Comparison of ENCODE assay signal across 13 cellular contexts in genomic region chr17:80696964-80697363, GRCh38.
"Had no signal": no experiment of that assay in that cellular context is flagged by ENCODE, and none has a peak within 500 bp of the region (broad histone marks: within the 10 kb centered on the region; RNA-seq: fewer than 3 reads in every experiment).

No MANE protein-coding gene starts in this region.

- H3K4me3 ChIP-seq: skin epidermis, transverse colon had no signal

- H3K27me3 Mint-ChIP-seq: dendritic cell treated with granulocyte-macrophage colony-stimulating factor and Interleukin-4, amounts not matched to agents 40 ng/mL and 50 ng/mL, for 4 days had no signal

- H3K27ac Mint-ChIP-seq: dendritic cell treated with granulocyte-macrophage colony-stimulating factor and Interleukin-4, amounts not matched to agents 40 ng/mL and 50 ng/mL, for 4 days; endodermal cell had no signal

- H3K27me3 ChIP-seq: brain microvascular endothelial cell, neutrophil, transverse colon had no signal

- H3K9me3 ChIP-seq: neutrophil, transverse colon had no signal

- H3K4me3 Mint-ChIP-seq: dendritic cell treated with granulocyte-macrophage colony-stimulating factor and Interleukin-4, amounts not matched to agents 40 ng/mL and 50 ng/mL, for 4 days; endodermal cell had no signal

- DNase-seq: activated CD4-positive, alpha-beta T cell treated with anti-CD3 and anti-CD28 coated beads for 4 hours; activated effector memory CD4-positive, alpha-beta T cell treated with anti-CD3 and anti-CD28 coated beads, Interleukin-2, amount 50 U/mL, for 16 hours; amygdala; brain microvascular endothelial cell; cerebellar nuclear complex; endodermal cell; erythroblast; hippocampal formation; kidney glomerular epithelial cell; transverse colon had no signal

- H3K27ac ChIP-seq: brain microvascular endothelial cell, neutrophil, transverse colon had no signal

- H3K36me3 ChIP-seq: brain microvascular endothelial cell, neutrophil, transverse colon had no signal
